In genomic region chr7:158538156-158538946, GRCh38 we compare ENCODE assay signal across 16 cellular contexts. TPM values are rescaled to one million over a fixed set of nuclear protein-coding genes. Genes with fewer than 3 reads are reported as not detected.
A peak's percentile ranks its signal among the peaks of the same experiment; 100 is the strongest.
DNase-seq lines count a peak whose midpoint lies in the region; ATAC-seq and TF ChIP-seq lines count a peak whose summit lies in the region.
"Had no signal": no experiment of that assay in that cellular context is flagged by ENCODE, and none has a peak within 500 bp of the region (broad histone marks: within the 10 kb centered on the region; RNA-seq: fewer than 3 reads in every experiment).

No MANE protein-coding gene starts in this region.

- H4K91ac ChIP-seq in IMR-90 (ENCODE audit: insufficient read depth, low read depth, low read length) = no peak overlapping the region

- TF ChIP-seq CTCF in IMR-90 (conservative IDR thresholded peaks at IDR 0.05; ENCODE audit: low read depth, low read length) (no peak), glutamatergic neuron (IDR thresholded peaks at IDR 0.05; ENCODE audit: partially characterized antibody, unreplicated experiment) (no peak)

- POLR2A ChIA-PET in IMR-90 (lab: Charles Lee; ENCODE audit: unreplicated experiment) = no interaction called here
- POLR2A ChIA-PET in activated CD4-positive, alpha-beta memory T cell treated with anti-CD3 and anti-CD28 coated beads, Interleukin-2, amount 10 ng/mL, durations not matched to agents 7 days and 5 days (lab: Charles Lee) = no interaction called here

- H3K23ac ChIP-seq in IMR-90 (ENCODE audit: low read depth, low read length) = no peak overlapping the region

- no peak overlapping the region for H3K56ac ChIP-seq in IMR-90 (ENCODE audit: extremely low read depth, insufficient read depth, low read length)

- H4K20me1 ChIP-seq in BLaER1 treated with 17β-estradiol and CSF1 and Interleukin-3, amounts not matched to agents 10 nM and 100 nM = peaks cover 0 to 2% (median 0%) of the 10 kb centered on the region in 11 experiments; a peak in 1 of 22 replicates
- no peaks in the 10 kb centered on the region for H4K20me1 ChIP-seq in IMR-90 (ENCODE audit: insufficient read depth, low read length)

- peaks cover 16% of the 10 kb centered on the region for H3K36me3 Mint-ChIP-seq in glutamatergic neuron (ENCODE audit: unreplicated experiment)
- H3K36me3 Mint-ChIP-seq in activated CD4-positive, alpha-beta memory T cell treated with anti-CD3 and anti-CD28 coated beads, Interleukin-2, amount 10 ng/mL, durations not matched to agents 7 days and 5 days (ENCODE audit: low read depth) = no peaks in the 10 kb centered on the region
- no peaks in the 10 kb centered on the region for H3K36me3 Mint-ChIP-seq in activated T-helper 17 cell treated with anti-CD3 and anti-CD28 coated beads, Interleukin-2, amount 50 U/mL, for 72 hours (ENCODE audit: low read depth)
- H3K36me3 Mint-ChIP-seq: CD14-positive monocyte; CD4-positive, alpha-beta memory T cell had no signal

- no peaks in the 10 kb centered on the region for H3K79me1 ChIP-seq in IMR-90 (ENCODE audit: low read depth in 1 of 2, low read length in 2 of 2)

- no peaks in the 10 kb centered on the region for H3K9me1 ChIP-seq in IMR-90 (ENCODE audit: insufficient read depth, low read length)

- intact Hi-C loops in IMR-90 (cut with micrococcal nuclease) = no loop called here

- H3K9me3 Mint-ChIP-seq in glutamatergic neuron (ENCODE audit: unreplicated experiment) = peaks cover 28% of the 10 kb centered on the region
- peaks cover 3% of the 10 kb centered on the region for H3K9me3 Mint-ChIP-seq in activated CD4-positive, alpha-beta memory T cell treated with anti-CD3 and anti-CD28 coated beads, Interleukin-2, amount 10 ng/mL, durations not matched to agents 7 days and 5 days
- no peaks in the 10 kb centered on the region for H3K9me3 Mint-ChIP-seq in activated T-helper 17 cell treated with anti-CD3 and anti-CD28 coated beads, Interleukin-2, amount 50 U/mL, for 72 hours

- ATAC-seq in IMR-90 (ENCODE audit: low read depth) = no peak
- ATAC-seq in activated T-helper 17 cell treated with anti-CD3 and anti-CD28 coated beads, Interleukin-2, amount 50 U/mL, for 72 hours (replicated peaks) = no peak
- no peak for ATAC-seq in HG03378 (IDR thresholded peaks at IDR 0.05; ENCODE audit: unreplicated experiment)

- dilution Hi-C loops in IMR-90 (cut with HindIII; ENCODE audit: low sequenced_read_pairs, unreplicated experiment) = no loop called here

- in situ Hi-C loops in IMR-90 (cut with MboI; ENCODE audit: low sequenced_read_pairs) = no loop called here

- TF ChIP-seq RAD21 in IMR-90 (IDR thresholded peaks at IDR 0.05; ENCODE audit: low read length) = no peak

- no peak overlapping the region for H3K4me3 Mint-ChIP-seq in glutamatergic neuron (ENCODE audit: unreplicated experiment)
- H3K4me3 Mint-ChIP-seq in activated CD4-positive, alpha-beta memory T cell treated with anti-CD3 and anti-CD28 coated beads, Interleukin-2, amount 10 ng/mL, durations not matched to agents 7 days and 5 days = no peak overlapping the region
- H3K4me3 Mint-ChIP-seq in activated T-helper 17 cell treated with anti-CD3 and anti-CD28 coated beads, Interleukin-2, amount 50 U/mL, for 72 hours = no peak overlapping the region
- H3K4me3 Mint-ChIP-seq: CD14-positive monocyte; CD4-positive, alpha-beta memory T cell; GM23338 had no signal

- no peak overlapping the region for H2BK15ac ChIP-seq in IMR-90 (ENCODE audit: low read depth, low read length)

- no peaks in the 10 kb centered on the region for H3K36me3 ChIP-seq in BLaER1 treated with 17β-estradiol and CSF1 and Interleukin-3, amounts not matched to agents 10 nM and 100 nM
- no peaks in the 10 kb centered on the region for H3K36me3 ChIP-seq in IMR-90 (ENCODE audit: control insufficient read depth, insufficient read depth, low read length)
- H3K36me3 ChIP-seq: BE2C had no signal

- 67% methylated on average over 14 of the region's 36 CpGs; no CpG with 5 or more reads in 1 of the 2 experiments for WGBS in IMR-90 (ENCODE audit: extremely low coverage in 2 of 2, insufficient read length in 1 of 2), 2 experiments

- H3K14ac ChIP-seq in IMR-90 (replicated peaks; ENCODE audit: low read depth, low read length) = no peak overlapping the region

- H4K8ac ChIP-seq in IMR-90 (ENCODE audit: low read depth in 2 of 2, low read length in 2 of 2) = no peak overlapping the region

- DNase-seq in IMR-90 (no peak), glutamatergic neuron (no peak)
- no peak for DNase-seq in activated CD4-positive, alpha-beta memory T cell treated with anti-CD3 and anti-CD28 coated beads, Interleukin-2, amount 10 ng/mL, durations not matched to agents 7 days and 5 days
- DNase-seq: ACHN; BE2C; CD4-positive, alpha-beta memory T cell; DMS153; DMS79; GDM1; H7 had no signal

- peak overlapping the region; percentile 64 to 85 (median 76); a peak in 19 of 22 replicates for H3K4me2 ChIP-seq in BLaER1 treated with 17β-estradiol and CSF1 and Interleukin-3, amounts not matched to agents 10 nM and 100 nM
- H3K4me2 ChIP-seq in IMR-90 (ENCODE audit: low read depth, low read length) = no peak overlapping the region
- H3K4me2 ChIP-seq: GM23338 had no signal

- H3K9me3 ChIP-seq in BLaER1 treated with 17β-estradiol and CSF1 and Interleukin-3, amounts not matched to agents 10 nM and 100 nM (replicated peaks in 1 of 11) = peaks cover 8 to 34% (median 26%) of the 10 kb centered on the region in 11 experiments
- peaks cover 44% of the 10 kb centered on the region for H3K9me3 ChIP-seq in IMR-90 (ENCODE audit: control insufficient read depth, insufficient read depth, low read length)
- H3K9me3 ChIP-seq: BE2C had no signal

- peak overlapping the region; percentile 33 for H3K27ac Mint-ChIP-seq in glutamatergic neuron (ENCODE audit: unreplicated experiment)
- no peak overlapping the region for H3K27ac Mint-ChIP-seq in activated CD4-positive, alpha-beta memory T cell treated with anti-CD3 and anti-CD28 coated beads, Interleukin-2, amount 10 ng/mL, durations not matched to agents 7 days and 5 days
- no peak overlapping the region for H3K27ac Mint-ChIP-seq in activated T-helper 17 cell treated with anti-CD3 and anti-CD28 coated beads, Interleukin-2, amount 50 U/mL, for 72 hours
- H3K27ac Mint-ChIP-seq: CD4-positive, alpha-beta memory T cell; GM23338 had no signal

- no peak overlapping the region for H3K4ac ChIP-seq in IMR-90 (ENCODE audit: low read depth, low read length)

- CTCF ChIA-PET in IMR-90 (lab: Yijun Ruan, JAX) = no interaction called here
- CTCF ChIA-PET in activated CD4-positive, alpha-beta memory T cell treated with anti-CD3 and anti-CD28 coated beads, Interleukin-2, amount 10 ng/mL, durations not matched to agents 7 days and 5 days (lab: Charles Lee) = no interaction called here

- peaks cover 0 to 5% (median 0%) of the 10 kb centered on the region in 11 experiments; a peak in 5 of 22 replicates for H3K27me3 ChIP-seq in BLaER1 treated with 17β-estradiol and CSF1 and Interleukin-3, amounts not matched to agents 10 nM and 100 nM
- H3K27me3 ChIP-seq in IMR-90 (ENCODE audit: control insufficient read depth, insufficient read depth, low read length) = no peaks in the 10 kb centered on the region
- H3K27me3 ChIP-seq: BE2C had no signal

- H3K27me3 Mint-ChIP-seq in glutamatergic neuron (ENCODE audit: unreplicated experiment) = peaks cover 23% of the 10 kb centered on the region
- H3K27me3 Mint-ChIP-seq in activated CD4-positive, alpha-beta memory T cell treated with anti-CD3 and anti-CD28 coated beads, Interleukin-2, amount 10 ng/mL, durations not matched to agents 7 days and 5 days = no peaks in the 10 kb centered on the region
- H3K27me3 Mint-ChIP-seq in activated T-helper 17 cell treated with anti-CD3 and anti-CD28 coated beads, Interleukin-2, amount 50 U/mL, for 72 hours = no peaks in the 10 kb centered on the region

- BruUV-seq in IMR-90 (replicated peaks; lab: Mats Ljungman, UMichigan) = no TSS peak

- H3K18ac ChIP-seq in IMR-90 (ENCODE audit: low read depth, low read length) = no peak overlapping the region

- no peak overlapping the region for H4K5ac ChIP-seq in IMR-90 (ENCODE audit: low read depth, low read length)

- no peak overlapping the region for H3K27ac ChIP-seq in BLaER1 treated with 17β-estradiol and CSF1 and Interleukin-3, amounts not matched to agents 10 nM and 100 nM
- no peak overlapping the region for H3K27ac ChIP-seq in IMR-90 (ENCODE audit: insufficient read depth, low read length)

- H3K9ac ChIP-seq in BLaER1 treated with 17β-estradiol and CSF1 and Interleukin-3, amounts not matched to agents 10 nM and 100 nM = no peak overlapping the region
- H3K9ac ChIP-seq in IMR-90 (ENCODE audit: low read depth, low read length) = no peak overlapping the region

- H3K4me1 ChIP-seq in BLaER1 treated with 17β-estradiol and CSF1 and Interleukin-3, amounts not matched to agents 10 nM and 100 nM = peaks cover 25 to 87% (median 62%) of the 10 kb centered on the region in 10 experiments
- H3K4me1 ChIP-seq in IMR-90 (ENCODE audit: control insufficient read depth, insufficient read depth, low read length) = no peaks in the 10 kb centered on the region
- H3K4me1 ChIP-seq: BE2C had no signal

- H2AK9ac ChIP-seq in IMR-90 (replicated peaks; ENCODE audit: low read depth, low read length, poor library complexity) = no peak overlapping the region

- no peak overlapping the region for H2BK120ac ChIP-seq in IMR-90 (ENCODE audit: low read depth, low read length)

- no peak overlapping the region for H3K4me3 ChIP-seq in BLaER1 treated with 17β-estradiol and CSF1 and Interleukin-3, amounts not matched to agents 10 nM and 100 nM
- no peak overlapping the region for H3K4me3 ChIP-seq in IMR-90 (ENCODE audit: insufficient read depth, low read depth, low read length)
- H3K4me3 ChIP-seq: GM23338, K562 had no signal

- no peak overlapping the region for H2AK5ac ChIP-seq in IMR-90 (ENCODE audit: low read depth, low read length)

- H3K4me1 Mint-ChIP-seq in glutamatergic neuron (ENCODE audit: low read depth, unreplicated experiment) = peaks cover 19% of the 10 kb centered on the region
- H3K4me1 Mint-ChIP-seq in activated CD4-positive, alpha-beta memory T cell treated with anti-CD3 and anti-CD28 coated beads, Interleukin-2, amount 10 ng/mL, durations not matched to agents 7 days and 5 days = no peaks in the 10 kb centered on the region
- peaks cover 4% of the 10 kb centered on the region for H3K4me1 Mint-ChIP-seq in activated T-helper 17 cell treated with anti-CD3 and anti-CD28 coated beads, Interleukin-2, amount 50 U/mL, for 72 hours

- no peak overlapping the region for H2BK20ac ChIP-seq in IMR-90 (ENCODE audit: low read depth, low read length)

- peak overlapping the region; percentile 63 for H2AFZ ChIP-seq in IMR-90 (replicated peaks; ENCODE audit: low read length, poor library complexity)
- H2AFZ ChIP-seq: GM23338 had no signal

- no peak overlapping the region for H2BK5ac ChIP-seq in IMR-90 (ENCODE audit: low read depth, low read length, poor library complexity, severe bottlenecking)

- no peak for TF ChIP-seq POLR2A in IMR-90 (IDR thresholded peaks at IDR 0.05; ENCODE audit: low read depth, low read length)

RNA-seq across cellular contexts. Expression of gene PTPRN2, which starts 49.3 kb away (rescaled TPM):
- under 0.01 TPM in 1 of 2 replicates, not detected in the other for total RNA-seq in IMR-90 (2012; rRNA removed)
- polyA plus RNA-seq in IMR-90 (2012; rRNA removed) = 0.03 and 0.06 TPM in 2 replicates
- 0.05 and 0.09 TPM in 2 replicates for polyA plus RNA-seq in IMR-90 (2012; cell fraction: cytosol; rRNA removed)
- polyA plus RNA-seq in IMR-90 (2012; cell fraction: nucleus; rRNA removed; ENCODE audit: low replicate concordance) = 0.05 and 0.07 TPM in 2 replicates
- 49.0 TPM for total RNA-seq in glutamatergic neuron (ENCODE audit: unreplicated experiment)
- 1 to 10 TPM; 4.7 to 4.8 TPM for total RNA-seq in activated CD4-positive, alpha-beta memory T cell treated with anti-CD3 and anti-CD28 coated beads, Interleukin-2, amount 10 ng/mL, durations not matched to agents 7 days and 5 days
- total RNA-seq in activated T-helper 17 cell treated with anti-CD3 and anti-CD28 coated beads, Interleukin-2, amount 50 U/mL, for 72 hours = 1 to 10 TPM in 1 of 2 donors, under 1 TPM in 1; 0.48 to 1.4 TPM
- total RNA-seq: K562 had no signal
- polyA plus RNA-seq: K562 had no signal
